In genomic region chr12:56129914-56130495, GRCh38 we compare ENCODE assay signal across 7 cellular contexts. TPM values are rescaled to one million over a fixed set of nuclear protein-coding genes. Genes with fewer than 3 reads are reported as not detected.
DNase-seq lines count a peak whose midpoint lies in the region; ATAC-seq and TF ChIP-seq lines count a peak whose summit lies in the region.
"Not testable (repeated sequence)": the region's sequence is repeated elsewhere in the genome, so short reads cannot be mapped to it uniquely, and the experiment has no call there.

No MANE protein-coding gene starts in this region.

- not testable (repeated sequence) for H3K9ac ChIP-seq in OCI-LY3 (ENCODE audit: low read length)
- peak overlapping the region in 1 of 2 donors; percentile 100 for H3K9ac ChIP-seq in colonic mucosa (ENCODE audit: low read depth in 2 of 2, low read length in 2 of 2)
- peak overlapping the region; percentile 67 for H3K9ac ChIP-seq in muscle layer of colon (ENCODE audit: low read length)
- H3K9ac ChIP-seq in skeletal muscle satellite cell (ENCODE audit: low read depth, low read length): peak overlapping the region; percentile 82

- H3K79me2 ChIP-seq in OCI-LY3 (ENCODE audit: low read length): peaks cover 11% of the 10 kb centered on the region

- not testable (repeated sequence) for H2AFZ ChIP-seq in OCI-LY3 (ENCODE audit: low read depth, low read length)

- DNase-seq in activated T-cell treated with anti-CD3 and anti-CD28 coated beads, Interleukin-2, amount 50 U/mL, for 72 hours; colonic mucosa; right atrium auricular region (ENCODE audit: low spot score): not testable (repeated sequence)

- H3K4me1 Mint-ChIP-seq in activated T-cell treated with anti-CD3 and anti-CD28 coated beads, Interleukin-2, amount 50 U/mL, for 72 hours (ENCODE audit: low read depth): peaks cover 71% of the 10 kb centered on the region

- intact Hi-C loops in colonic mucosa (cut with DNase I): loop anchor here (5.0 kb wide), 1 partner anchor 32 kb away; no protein-coding TSS in a partner anchor

- not testable (repeated sequence) for H3K9me3 ChIP-seq in OCI-LY3 (ENCODE audit: insufficient read depth, low read length); colonic mucosa; right atrium auricular region; muscle layer of colon (ENCODE audit: low read length); skeletal muscle satellite cell (replicated peaks; ENCODE audit: low read length)

- not testable (repeated sequence) for H4K20me1 ChIP-seq in OCI-LY3 (ENCODE audit: insufficient read depth, low read length)

- H3K36me3 ChIP-seq in OCI-LY3 (replicated peaks; ENCODE audit: low read depth, low read length) (peaks cover 37% of the 10 kb centered on the region), right atrium auricular region (peaks cover 37% of the 10 kb centered on the region), muscle layer of colon (ENCODE audit: insufficient read depth, low read length) (peaks cover 45% of the 10 kb centered on the region), skeletal muscle satellite cell (ENCODE audit: insufficient read depth, low read length) (peaks cover 41% of the 10 kb centered on the region)
- H3K36me3 ChIP-seq in colonic mucosa: not testable (repeated sequence)

- not testable (repeated sequence) for ATAC-seq in activated T-cell treated with anti-CD3 and anti-CD28 coated beads, Interleukin-2, amount 50 U/mL, for 72 hours (replicated peaks in 1 of 2)

- not testable (repeated sequence) for H3K27me3 ChIP-seq in OCI-LY3 (ENCODE audit: low read depth, low read length); colonic mucosa; right atrium auricular region; muscle layer of colon (ENCODE audit: control insufficient read depth in 1 of 2, insufficient read depth in 2 of 2, low read length in 2 of 2); skeletal muscle satellite cell (ENCODE audit: control insufficient read depth, insufficient read depth, low read length)

- H3K27ac Mint-ChIP-seq in activated T-cell treated with anti-CD3 and anti-CD28 coated beads, Interleukin-2, amount 50 U/mL, for 72 hours: peak overlapping the region; percentile 94

- not testable (repeated sequence) for H3K9me3 Mint-ChIP-seq in activated T-cell treated with anti-CD3 and anti-CD28 coated beads, Interleukin-2, amount 50 U/mL, for 72 hours

- H3K4me2 ChIP-seq in OCI-LY3 (ENCODE audit: low read length): peak overlapping the region; percentile 86
- H3K4me2 ChIP-seq in skeletal muscle satellite cell (ENCODE audit: low read length): peak overlapping the region; percentile 87

- not testable (repeated sequence) for TF ChIP-seq CTCF in OCI-LY3 (IDR thresholded peaks at IDR 0.05; ENCODE audit: low read depth, low read length); colonic mucosa (IDR thresholded peaks at IDR 0.05); right atrium auricular region (IDR thresholded peaks at IDR 0.05)

- peaks cover 26 to 33% of the 10 kb centered on the region in 2 donors for H3K36me3 Mint-ChIP-seq in activated T-cell treated with anti-CD3 and anti-CD28 coated beads, Interleukin-2, amount 50 U/mL, for 72 hours (ENCODE audit: insufficient read depth in 2 of 2)

- H3K4me3 Mint-ChIP-seq in activated T-cell treated with anti-CD3 and anti-CD28 coated beads, Interleukin-2, amount 50 U/mL, for 72 hours: peak overlapping the region; percentile 97 to 98

- H3K27me3 Mint-ChIP-seq in activated T-cell treated with anti-CD3 and anti-CD28 coated beads, Interleukin-2, amount 50 U/mL, for 72 hours (ENCODE audit: low read depth): not testable (repeated sequence)

- H3K4me3 ChIP-seq in GM08714 (ENCODE audit: low read length) (peak overlapping the region; percentile 88; the same call in 1 of the 2 replicates), OCI-LY3 (ENCODE audit: low read length) (peak overlapping the region; percentile 97), colonic mucosa (peak overlapping the region; percentile 90), right atrium auricular region (peak overlapping the region; percentile 67 to 77), muscle layer of colon (ENCODE audit: low read depth in 1 of 2, low read length in 2 of 2) (peak overlapping the region; percentile 66 to 91), skeletal muscle satellite cell (ENCODE audit: low read length) (peak overlapping the region; percentile 83)

- H3K27ac ChIP-seq in OCI-LY3 (ENCODE audit: low read length): not testable (repeated sequence)
- H3K27ac ChIP-seq in colonic mucosa (peak overlapping the region; percentile 77), right atrium auricular region (peak overlapping the region; percentile 90), muscle layer of colon (ENCODE audit: low read depth, low read length) (peak overlapping the region; percentile 92)

- H3K4me1 ChIP-seq in OCI-LY3 (ENCODE audit: low read length): peaks cover 29% of the 10 kb centered on the region
- H3K4me1 ChIP-seq in colonic mucosa: peaks cover 14% of the 10 kb centered on the region
- peaks cover 0 to 40% of the 10 kb centered on the region in 2 donors for H3K4me1 ChIP-seq in right atrium auricular region
- H3K4me1 ChIP-seq in muscle layer of colon (ENCODE audit: insufficient read depth, low read length): peaks cover 33% of the 10 kb centered on the region
- peaks cover 29% of the 10 kb centered on the region for H3K4me1 ChIP-seq in skeletal muscle satellite cell (ENCODE audit: control insufficient read depth, insufficient read depth, low read length)

RNA-seq across cellular contexts. Expression of gene ESYT1, which starts 1.9 kb away (rescaled TPM):
- total RNA-seq in activated T-cell treated with anti-CD3 and anti-CD28 coated beads, Interleukin-2, amount 50 U/mL, for 72 hours: 10 to 100 TPM; 74.6 to 84.6 TPM
- total RNA-seq in colonic mucosa (10 to 100 TPM; 63.9 to 72.8 TPM), right atrium auricular region (10 to 100 TPM; 25.4 to 74.0 TPM)
- total RNA-seq in skeletal muscle satellite cell (2012; rRNA removed): 186 and 199 TPM in 2 replicates

RNA-seq across cellular contexts. Expression of gene ZC3H10, which starts 11.9 kb away (rescaled TPM):
- 10 to 100 TPM in 1 of 2 donors, 1 to 10 TPM in 1; 7.4 to 11.8 TPM for total RNA-seq in activated T-cell treated with anti-CD3 and anti-CD28 coated beads, Interleukin-2, amount 50 U/mL, for 72 hours
- total RNA-seq in colonic mucosa (1 to 10 TPM; 3.5 to 6.1 TPM), right atrium auricular region (1 to 10 TPM; 2.1 to 2.9 TPM)
- 2.8 and 5.6 TPM in 2 replicates for total RNA-seq in skeletal muscle satellite cell (2012; rRNA removed)

RNA-seq across cellular contexts. Expression of gene RPL41, which starts 13.6 kb away (rescaled TPM):
- total RNA-seq in activated T-cell treated with anti-CD3 and anti-CD28 coated beads, Interleukin-2, amount 50 U/mL, for 72 hours: 1,000 to 10,000 TPM; 5,172 to 5,269 TPM
- total RNA-seq in colonic mucosa: 1,000 to 10,000 TPM; 3,248 to 3,669 TPM
- total RNA-seq in right atrium auricular region: 1,000 to 10,000 TPM in 1 of 2 donors, 100 to 1,000 TPM in 1; 606 to 2,188 TPM
- total RNA-seq in skeletal muscle satellite cell (2012; rRNA removed): 2,116 and 2,859 TPM in 2 replicates

RNA-seq across cellular contexts. Expression of gene MYL6B, which starts 22.4 kb away (rescaled TPM):
- total RNA-seq in activated T-cell treated with anti-CD3 and anti-CD28 coated beads, Interleukin-2, amount 50 U/mL, for 72 hours: 100 to 1,000 TPM in 1 of 2 donors, 10 to 100 TPM in 1; 96.3 to 111 TPM
- total RNA-seq in colonic mucosa (10 to 100 TPM; 18.6 to 19.1 TPM), right atrium auricular region (10 to 100 TPM; 36.1 to 55.1 TPM)
- total RNA-seq in skeletal muscle satellite cell (2012; rRNA removed): 49.4 and 104 TPM in 2 replicates

RNA-seq across cellular contexts. Expression of gene PA2G4, which starts 25.6 kb away (rescaled TPM):
- 100 to 1,000 TPM; 226 to 265 TPM for total RNA-seq in activated T-cell treated with anti-CD3 and anti-CD28 coated beads, Interleukin-2, amount 50 U/mL, for 72 hours
- 100 to 1,000 TPM in 1 of 2 donors, 10 to 100 TPM in 1; 69.6 to 155 TPM for total RNA-seq in colonic mucosa
- total RNA-seq in right atrium auricular region: 100 to 1,000 TPM in 1 of 2 donors, 10 to 100 TPM in 1; 91.4 to 116 TPM
- total RNA-seq in skeletal muscle satellite cell (2012; rRNA removed): 214 and 220 TPM in 2 replicates
